Comparison of ENCODE assay signal across 31 cellular contexts in the genomic region with DNA sequence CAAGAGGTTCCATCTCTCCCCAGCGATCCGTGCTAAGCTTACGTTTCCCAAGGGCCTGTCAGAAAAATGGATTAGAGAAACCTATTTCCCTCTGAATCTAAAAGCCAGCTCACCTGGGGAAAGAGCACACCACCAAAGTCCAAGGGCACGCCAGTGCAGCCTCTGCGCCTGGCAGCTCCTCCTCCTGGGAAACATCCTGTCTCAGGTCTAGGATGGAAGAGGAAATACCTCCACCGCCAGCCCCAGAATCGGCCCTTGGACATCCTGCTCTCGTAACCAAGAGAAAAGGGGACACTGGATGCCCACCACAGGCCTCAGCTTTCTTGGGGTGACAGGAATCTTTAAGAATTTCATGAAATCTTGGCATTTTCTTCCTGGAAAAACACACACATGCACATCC. TPM values are rescaled to one million over a fixed set of nuclear protein-coding genes. Genes with fewer than 3 reads are reported as not detected.
DNase-seq lines count a peak whose midpoint lies in the region; ATAC-seq, FAIRE-seq and TF ChIP-seq lines count a peak whose summit lies in the region.
"Had no signal": no experiment of that assay in that cellular context is flagged by ENCODE, and none has a peak within 500 bp of the region (broad histone marks: within the 10 kb centered on the region; RNA-seq: fewer than 3 reads in every experiment).

No MANE protein-coding gene starts in this region.

- no peak for TF ChIP-seq EP300 in HepG2 (IDR thresholded peaks at IDR 0.05; ENCODE audit: low read depth in 2 of 2, low read length in 2 of 2)
- TF ChIP-seq EP300 in HepG2 (CRISPR knock-in tag; IDR thresholded peaks at IDR 0.05; ENCODE audit: borderline replicate concordance), result no peak

- H3K27me3 Mint-ChIP-seq in endodermal cell (ENCODE audit: insufficient read depth), result no peaks in the 10 kb centered on the region
- H3K27me3 Mint-ChIP-seq: CD4-positive, alpha-beta T cell had no signal

- no peak overlapping the region for H3K4ac ChIP-seq in neuronal stem cell (ENCODE audit: low read length)

- ATAC-seq in HepG2, result peak; percentile 52
- ATAC-seq in right lobe of liver, result no peak
- no peak for ATAC-seq in GM21526 (IDR thresholded peaks at IDR 0.05; ENCODE audit: low FRiP score, unreplicated experiment)
- ATAC-seq: K562; Right ventricle myocardium inferior; stimulated activated effector memory CD8-positive, alpha-beta T cell treated with anti-CD3 and anti-CD28 coated beads, Interleukin-12 subunit alpha, Interleukin-12 subunit beta, amount 100 ng/mL, for 72 hours had no signal

- H3K9me3 ChIP-seq in HepG2 (ENCODE audit: low read length), result no peaks in the 10 kb centered on the region
- no peaks in the 10 kb centered on the region for H3K9me3 ChIP-seq in right lobe of liver
- no peaks in the 10 kb centered on the region for H3K9me3 ChIP-seq in endodermal cell (ENCODE audit: control insufficient read depth, low read length)
- H3K9me3 ChIP-seq in neuronal stem cell (replicated peaks in 1 of 2; ENCODE audit: control insufficient read depth in 2 of 2, insufficient read depth in 1 of 2, low read depth in 1 of 2, low read length in 2 of 2), result peaks cover 0 to 2% of the 10 kb centered on the region in 2 donors
- H3K9me3 ChIP-seq: left ventricle myocardium inferior, neutrophil, prostate gland had no signal

- POLR2A ChIA-PET in HepG2 (lab: Yijun Ruan, JAX), result no interaction called here

- H3K36me3 ChIP-seq in HepG2 (replicated peaks in 1 of 2; ENCODE audit: control insufficient read depth in 1 of 2, insufficient read depth in 2 of 2, low read length in 2 of 2) (no peaks in the 10 kb centered on the region), right lobe of liver (no peaks in the 10 kb centered on the region), endodermal cell (ENCODE audit: control insufficient read depth, insufficient read depth, low read length) (no peaks in the 10 kb centered on the region), neuronal stem cell (replicated peaks in 1 of 2; ENCODE audit: control insufficient read depth in 2 of 2, insufficient read depth in 2 of 2, low read length in 2 of 2) (peaks cover 0 to 11% of the 10 kb centered on the region in 2 donors)
- H3K36me3 ChIP-seq: left ventricle myocardium inferior, prostate gland had no signal

- H4K8ac ChIP-seq in neuronal stem cell (ENCODE audit: low read depth, low read length), result no peak overlapping the region

- no peaks in the 10 kb centered on the region; the same call in 1 of the 2 replicates for H4K20me1 ChIP-seq in HepG2 (ENCODE audit: insufficient read depth, low read length)

- TF ChIP-seq CTCF in HepG2 (CRISPR knock-in tag; IDR thresholded peaks at IDR 0.05) (no peak), right lobe of liver (IDR thresholded peaks at IDR 0.05) (no peak), endodermal cell (conservative IDR thresholded peaks at IDR 0.05) (no peak)

- no peak overlapping the region for H2BK120ac ChIP-seq in neuronal stem cell (ENCODE audit: low read depth, low read length)

- BruUV-seq in HepG2 (replicated peaks; lab: Mats Ljungman, UMichigan), result no TSS peak

- no peaks in the 10 kb centered on the region for H3K4me1 ChIP-seq in HepG2 (ENCODE audit: insufficient read depth, low read length)
- no peaks in the 10 kb centered on the region for H3K4me1 ChIP-seq in right lobe of liver
- no peaks in the 10 kb centered on the region for H3K4me1 ChIP-seq in endodermal cell (ENCODE audit: control insufficient read depth, insufficient read depth, low read length)
- peaks cover 2 to 9% of the 10 kb centered on the region in 2 donors for H3K4me1 ChIP-seq in neuronal stem cell (ENCODE audit: control insufficient read depth in 2 of 2, insufficient read depth in 1 of 2, low read depth in 1 of 2, low read length in 2 of 2)
- H3K4me1 ChIP-seq: prostate gland had no signal

- H3K23ac ChIP-seq in neuronal stem cell (ENCODE audit: low read depth, low read length, poor library complexity), result no peak overlapping the region

- H3K9me3 Mint-ChIP-seq in endodermal cell, result no peaks in the 10 kb centered on the region
- H3K9me3 Mint-ChIP-seq: activated CD4-positive, alpha-beta memory T cell treated with anti-CD3 and anti-CD28 coated beads, Interleukin-2, amount 10 ng/mL, durations not matched to agents 7 days and 5 days; CD4-positive, alpha-beta T cell; naive B cell; stimulated activated effector memory CD8-positive, alpha-beta T cell treated with anti-CD3 and anti-CD28 coated beads, Interleukin-12 subunit alpha, Interleukin-12 subunit beta, amount 100 ng/mL, for 72 hours; T-helper 2 cell treated with Interferon-gamma antibody and Interleukin-4, amounts not matched to agents 5 μg/mL and 100 μg/mL, for 36 hours had no signal

- H3K27ac Mint-ChIP-seq in endodermal cell, result no peak overlapping the region
- H3K27ac Mint-ChIP-seq: activated CD4-positive, alpha-beta memory T cell treated with anti-CD3 and anti-CD28 coated beads, Interleukin-2, amount 10 ng/mL, durations not matched to agents 7 days and 5 days; CD4-positive, alpha-beta T cell; stimulated activated effector memory CD8-positive, alpha-beta T cell treated with anti-CD3 and anti-CD28 coated beads, Interleukin-12 subunit alpha, Interleukin-12 subunit beta, amount 100 ng/mL, for 72 hours; T-helper 2 cell treated with Interferon-gamma antibody and Interleukin-4, amounts not matched to agents 5 μg/mL and 100 μg/mL, for 36 hours had no signal

- TF ChIP-seq RAD21 in HepG2 (CRISPR knock-in tag; IDR thresholded peaks at IDR 0.05), result no peak

- H2AFZ ChIP-seq in HepG2 (ENCODE audit: low read length) (no peak overlapping the region), neuronal stem cell (ENCODE audit: low read length) (no peak overlapping the region)

- H4K91ac ChIP-seq in neuronal stem cell (ENCODE audit: low read depth, low read length, poor library complexity), result no peak overlapping the region

- no peak for FAIRE-seq in HepG2 (lab: Jason Lieb, UNC)
- FAIRE-seq: D721Med, islet of Langerhans, K562 had no signal

- CTCF ChIA-PET in HepG2 (lab: Yijun Ruan, JAX; ENCODE audit: low intra/inter-chr PET ratio, low total read pairs), result no interaction called here

- H3K9ac ChIP-seq in HepG2 (ENCODE audit: insufficient read depth, low read depth, low read length) (no peak overlapping the region), endodermal cell (ENCODE audit: extremely low read depth, low read length, poor library complexity, severe bottlenecking) (no peak overlapping the region), neuronal stem cell (ENCODE audit: low read depth, low read length, poor library complexity) (no peak overlapping the region)

- no peak overlapping the region for H2BK5ac ChIP-seq in neuronal stem cell (ENCODE audit: low read length)

- peaks cover 12 to 74% of the 10 kb centered on the region in 2 experiments; a peak in 3 of 5 replicates for H3K27me3 ChIP-seq in HepG2 (ENCODE audit: control insufficient read depth in 1 of 2, insufficient read depth in 2 of 2, low read length in 2 of 2)
- H3K27me3 ChIP-seq in right lobe of liver, result no peaks in the 10 kb centered on the region
- H3K27me3 ChIP-seq in endodermal cell (ENCODE audit: control insufficient read depth, insufficient read depth, low read length, poor library complexity, severe bottlenecking), result no peaks in the 10 kb centered on the region
- H3K27me3 ChIP-seq in neuronal stem cell (ENCODE audit: control insufficient read depth in 3 of 3, insufficient read depth in 3 of 3, low read depth in 1 of 3, low read length in 3 of 3), result no peaks in the 10 kb centered on the region
- H3K27me3 ChIP-seq: neutrophil had no signal

- no peak overlapping the region for H2BK12ac ChIP-seq in neuronal stem cell (ENCODE audit: low read length)

- peak overlapping the region; percentile 22 for H3K18ac ChIP-seq in neuronal stem cell (ENCODE audit: low read length)

- peaks cover 5% of the 10 kb centered on the region for H3K79me1 ChIP-seq in neuronal stem cell (ENCODE audit: low read depth, low read length)

- DNase-seq in HepG2 (ENCODE audit: low spot score) (no peak), right lobe of liver (no peak), endodermal cell (peak; percentile 47), neuronal stem cell (ENCODE audit: low spot score) (no peak), AML-193 (lab: John Stamatoyannopoulos, UW) (no peak), SKM-1 (lab: John Stamatoyannopoulos, UW; ENCODE audit: unreplicated experiment) (no peak), UCSD-AML1 (lab: John Stamatoyannopoulos, UW; ENCODE audit: unreplicated experiment) (no peak)
- DNase-seq: 8988T; activated CD4-positive, alpha-beta memory T cell treated with anti-CD3 and anti-CD28 coated beads, Interleukin-2, amount 10 ng/mL, durations not matched to agents 7 days and 5 days; activated CD4-positive, alpha-beta T cell treated with anti-CD3 and anti-CD28 coated beads for 1 hour; activated CD8-positive, alpha-beta memory T cell treated with anti-CD3 and anti-CD28 coated beads, Interleukin-2, amount 50 U/mL, for 4 hours; activated naive CD4-positive, alpha-beta T cell treated with Interleukin-2 at 50 U/mL for 16 hours; CD4-positive, alpha-beta T cell; glutamatergic neuron; left ventricle myocardium inferior; naive B cell; NCI-H1105; NCI-H2029; NCI-H526; stimulated activated CD4-positive, alpha-beta T cell treated with anti-CD3 and anti-CD28 coated beads, Interleukin-15, amount 100 ng/mL, for 24 hours; substantia nigra; trophoblast cell had no signal

- H3K27ac ChIP-seq in HepG2 (ENCODE audit: extremely low read length, insufficient read depth, low read length), result no peak overlapping the region
- H3K27ac ChIP-seq in right lobe of liver, result no peak overlapping the region
- H3K27ac ChIP-seq in endodermal cell (ENCODE audit: low read depth, low read length), result no peak overlapping the region
- H3K27ac ChIP-seq in neuronal stem cell (replicated peaks; ENCODE audit: low read length), result no peak overlapping the region
- H3K27ac ChIP-seq: left ventricle myocardium inferior, neutrophil, prostate gland had no signal

- no peak overlapping the region for H3K4me2 ChIP-seq in HepG2 (ENCODE audit: low read depth, low read length)
- H3K4me2 ChIP-seq in neuronal stem cell (ENCODE audit: insufficient read depth, low read length, poor library complexity, severe bottlenecking), result no peak overlapping the region

- no peaks in the 10 kb centered on the region for H3K79me2 ChIP-seq in HepG2 (ENCODE audit: insufficient read depth, low read length)

- H3K4me3 ChIP-seq in HepG2 (replicated peaks in 1 of 3; ENCODE audit: insufficient read depth in 1 of 3, low read depth in 2 of 3, low read length in 3 of 3) (no peak overlapping the region), right lobe of liver (no peak overlapping the region), endodermal cell (ENCODE audit: low read length) (no peak overlapping the region), neuronal stem cell (ENCODE audit: low read length in 2 of 2) (no peak overlapping the region)
- H3K4me3 ChIP-seq: K562, left ventricle myocardium inferior, prostate gland had no signal

- H3K4me1 Mint-ChIP-seq in endodermal cell, result peaks cover 7% of the 10 kb centered on the region
- H3K4me1 Mint-ChIP-seq: activated CD4-positive, alpha-beta memory T cell treated with anti-CD3 and anti-CD28 coated beads, Interleukin-2, amount 10 ng/mL, durations not matched to agents 7 days and 5 days had no signal

- H2BK15ac ChIP-seq in neuronal stem cell (ENCODE audit: low read length), result no peak overlapping the region

- H3K4me3 Mint-ChIP-seq in endodermal cell, result no peak overlapping the region
- H3K4me3 Mint-ChIP-seq: activated CD4-positive, alpha-beta memory T cell treated with anti-CD3 and anti-CD28 coated beads, Interleukin-2, amount 10 ng/mL, durations not matched to agents 7 days and 5 days; CD4-positive, alpha-beta T cell; naive B cell; stimulated activated effector memory CD8-positive, alpha-beta T cell treated with anti-CD3 and anti-CD28 coated beads, Interleukin-12 subunit alpha, Interleukin-12 subunit beta, amount 100 ng/mL, for 72 hours; T-helper 2 cell treated with Interferon-gamma antibody and Interleukin-4, amounts not matched to agents 5 μg/mL and 100 μg/mL, for 36 hours had no signal

- 10% methylated on average over 7 of the region's 8 CpGs for WGBS in HepG2 (ENCODE audit: low lambda C conversion rate)
- WGBS in right lobe of liver (ENCODE audit: insufficient coverage, low coverage, low lambda C conversion rate, missing lambda C conversion rate), result 73% methylated on average over 7 of the region's 8 CpGs
- 93 to 97% methylated on average over 3 to 8 of the region's 8 CpGs for WGBS in endodermal cell (ENCODE audit: insufficient coverage in 1 of 2, insufficient read length in 1 of 2), 2 experiments
- WGBS in neuronal stem cell (ENCODE audit: extremely low coverage in 2 of 2, insufficient read length in 2 of 2, insufficient replicate concordance in 1 of 2), 2 donors, result no CpG with 5 or more reads among the region's 8 CpGs

- no peak overlapping the region for H2AK5ac ChIP-seq in neuronal stem cell (ENCODE audit: low read depth, low read length)

- intact Hi-C loops in HepG2 (cut with micrococcal nuclease; ENCODE audit: unreplicated experiment) (no loop called here), right lobe of liver (cut with DNase I) (no loop called here)

- TF ChIP-seq POLR2A in HepG2 (IDR thresholded peaks at IDR 0.05; ENCODE audit: insufficient read depth in 1 of 2, low read depth in 2 of 2, low read length in 2 of 2), result no peak
- no peak for TF ChIP-seq POLR2A in right lobe of liver (IDR thresholded peaks at IDR 0.05)

- in situ Hi-C loops in HepG2 (cut with HindIII; ENCODE audit: extremely low pct_ligation_motif_present, low pct_unique_long_range_greater_than_20kb), result no loop called here

- H3K14ac ChIP-seq in neuronal stem cell (ENCODE audit: low read length), result no peak overlapping the region

- peaks cover 2% of the 10 kb centered on the region for H3K36me3 Mint-ChIP-seq in endodermal cell (ENCODE audit: low read depth)
- H3K36me3 Mint-ChIP-seq: stimulated activated effector memory CD8-positive, alpha-beta T cell treated with anti-CD3 and anti-CD28 coated beads, Interleukin-12 subunit alpha, Interleukin-12 subunit beta, amount 100 ng/mL, for 72 hours had no signal

RNA-seq across cellular contexts. Expression of a gene that starts 18.7 kb away (rescaled TPM):
- 0.09 TPM in 1 of 2 replicates, not detected in the other for total RNA-seq in HepG2 (2016; rRNA removed; fragmentation: Illumina TruSeq; extraction: Trizol)
- total RNA-seq in HepG2 (2016; cell fraction: cytosol; rRNA removed; fragmentation: Illumina TruSeq; extraction: Trizol; ENCODE audit: low read depth), result not detected in 2 replicates
- 0.09 and 0.15 TPM in 2 replicates for total RNA-seq in HepG2 (2016; cell fraction: insoluble cytoplasmic fraction; rRNA removed; fragmentation: Illumina TruSeq; extraction: Trizol)
- total RNA-seq in HepG2 (2016; cell fraction: membrane; rRNA removed; fragmentation: Illumina TruSeq; extraction: Trizol), result not detected in 2 replicates
- total RNA-seq in HepG2 (2016; cell fraction: nucleus; rRNA removed; fragmentation: Illumina TruSeq; extraction: Trizol), result not detected in 2 replicates
- polyA plus RNA-seq in HepG2 (2011; rRNA removed), result 0.14 and 0.29 TPM in 2 replicates
- 0.03 and 0.18 TPM in 2 replicates for polyA plus RNA-seq in HepG2 (2011; cell fraction: cytosol; rRNA removed)
- 0.09 TPM in 1 of 2 replicates, not detected in the other for polyA plus RNA-seq in HepG2 (2011; cell fraction: nucleus; rRNA removed)
- polyA plus RNA-seq in HepG2 (2012), result 0.19 and 0.84 TPM in 2 replicates
- polyA plus RNA-seq in HepG2 (2016; cell fraction: cytosol; fragmentation: Illumina TruSeq; extraction: Trizol; ENCODE audit: low read depth), result not detected in 2 replicates
- polyA plus RNA-seq in HepG2 (2016; cell fraction: insoluble cytoplasmic fraction; fragmentation: Illumina TruSeq; extraction: Trizol; ENCODE audit: low read depth), result 0.15 and 0.32 TPM in 2 replicates
- polyA plus RNA-seq in HepG2 (2016; cell fraction: membrane; fragmentation: Illumina TruSeq; extraction: Trizol; ENCODE audit: low read depth), result not detected in 2 replicates
- not detected in 2 replicates for polyA plus RNA-seq in HepG2 (2016; cell fraction: nucleus; fragmentation: Illumina TruSeq; extraction: Trizol; ENCODE audit: insufficient read depth, low read depth)
- polyA minus RNA-seq in HepG2 (2011; rRNA and poly(A)+ RNA removed; ENCODE audit: low replicate concordance), result 0.16 and 0.40 TPM in 2 replicates
- polyA minus RNA-seq in HepG2 (2011; cell fraction: cytosol; rRNA and poly(A)+ RNA removed), result 0.26 TPM in 1 of 2 replicates, not detected in the other
- polyA minus RNA-seq in HepG2 (2011; cell fraction: nucleus; rRNA and poly(A)+ RNA removed), result 1.0 and 1.2 TPM in 2 replicates
- total RNA-seq in right lobe of liver, result 1 to 10 TPM in 2 of 6 experiments, under 1 TPM in 4; 0.19 to 1.4 (median 0.65) TPM
- 1 to 10 TPM in 1 of 2 donors, under 1 TPM in 1; 0.80 to 2.5 TPM for total RNA-seq in endodermal cell
- 0.11 TPM for polyA plus RNA-seq in endodermal cell (2013, experiment 1 of 2)
- polyA plus RNA-seq in endodermal cell (2013, experiment 2 of 2), result 0.33 TPM
- 0.14 TPM for polyA plus RNA-seq in neuronal stem cell (2013, experiment 1 of 2)
- polyA plus RNA-seq in neuronal stem cell (2013, experiment 2 of 2), result 0.10 TPM

RNA-seq across cellular contexts. Expression of a gene that starts 59.2 kb away (rescaled TPM):
- total RNA-seq in HepG2 (2016; rRNA removed; fragmentation: Illumina TruSeq; extraction: Trizol) (0.03 and 0.22 TPM in 2 replicates), right lobe of liver (10 to 100 TPM in 3 of 6 experiments, 1 to 10 TPM in 3; 6.4 to 18.1 (median 11.1) TPM), endodermal cell (10 to 100 TPM; 17.9 to 23.9 TPM)
- total RNA-seq in HepG2 (2016; cell fraction: cytosol; rRNA removed; fragmentation: Illumina TruSeq; extraction: Trizol; ENCODE audit: low read depth), result not detected in 2 replicates
- total RNA-seq in HepG2 (2016; cell fraction: insoluble cytoplasmic fraction; rRNA removed; fragmentation: Illumina TruSeq; extraction: Trizol), result 0.13 and 0.28 TPM in 2 replicates
- 0.21 TPM in 1 of 2 replicates, not detected in the other for total RNA-seq in HepG2 (2016; cell fraction: membrane; rRNA removed; fragmentation: Illumina TruSeq; extraction: Trizol)
- total RNA-seq in HepG2 (2016; cell fraction: nucleus; rRNA removed; fragmentation: Illumina TruSeq; extraction: Trizol), result 0.25 and 1.5 TPM in 2 replicates
- 0.38 and 0.47 TPM in 2 replicates for polyA plus RNA-seq in HepG2 (2011; rRNA removed)
- polyA plus RNA-seq in HepG2 (2011; cell fraction: cytosol; rRNA removed), result 0.15 and 0.16 TPM in 2 replicates
- polyA plus RNA-seq in HepG2 (2011; cell fraction: nucleus; rRNA removed), result 1.7 and 2.2 TPM in 2 replicates
- polyA plus RNA-seq in HepG2 (2012), result 0.43 and 0.91 TPM in 2 replicates
- polyA plus RNA-seq in HepG2 (2016; cell fraction: cytosol; fragmentation: Illumina TruSeq; extraction: Trizol; ENCODE audit: low read depth), result 0.02 and 0.09 TPM in 2 replicates
- 0.05 TPM in 1 of 2 replicates, not detected in the other for polyA plus RNA-seq in HepG2 (2016; cell fraction: insoluble cytoplasmic fraction; fragmentation: Illumina TruSeq; extraction: Trizol; ENCODE audit: low read depth)
- polyA plus RNA-seq in HepG2 (2016; cell fraction: membrane; fragmentation: Illumina TruSeq; extraction: Trizol; ENCODE audit: low read depth), result 0.13 and 0.49 TPM in 2 replicates
- polyA plus RNA-seq in HepG2 (2016; cell fraction: nucleus; fragmentation: Illumina TruSeq; extraction: Trizol; ENCODE audit: insufficient read depth, low read depth), result 0.79 and 1.1 TPM in 2 replicates
- polyA minus RNA-seq in HepG2 (2011; rRNA and poly(A)+ RNA removed; ENCODE audit: low replicate concordance), result 0.80 TPM in 1 of 2 replicates, not detected in the other
- not detected in 2 replicates for polyA minus RNA-seq in HepG2 (2011; cell fraction: cytosol; rRNA and poly(A)+ RNA removed)
- 3.1 and 5.0 TPM in 2 replicates for polyA minus RNA-seq in HepG2 (2011; cell fraction: nucleus; rRNA and poly(A)+ RNA removed)
- polyA plus RNA-seq in endodermal cell (2013, experiment 1 of 2), result 16.7 TPM
- 16.3 TPM for polyA plus RNA-seq in endodermal cell (2013, experiment 2 of 2)
- 12.6 TPM for polyA plus RNA-seq in neuronal stem cell (2013, experiment 1 of 2)
- polyA plus RNA-seq in neuronal stem cell (2013, experiment 2 of 2), result 13.2 TPM
